ENCODE assay signal across 1 cellular context in genomic region chr2:214801068-214801467, GRCh38.
TF ChIP-seq lines count a peak whose summit lies in the region.

No MANE protein-coding gene starts in this region.

TF ChIP-seq in IMR-90, 13 proteins besides CTCF, POLR2A, EP300 and RAD21:
- no peak for TF ChIP-seq RCOR1 (IDR thresholded peaks at IDR 0.05; ENCODE audit: insufficient replicate concordance, low read length)
- TF ChIP-seq MAZ (IDR thresholded peaks at IDR 0.05; ENCODE audit: borderline replicate concordance, low read depth, low read length): no peak
- no peak for TF ChIP-seq FOS (IDR thresholded peaks at IDR 0.05; ENCODE audit: low read depth, low read length)
- TF ChIP-seq ELK1 (IDR thresholded peaks at IDR 0.05; ENCODE audit: borderline replicate concordance, low read depth, low read length): no peak
- no peak for TF ChIP-seq MXI1 (IDR thresholded peaks at IDR 0.05; ENCODE audit: borderline replicate concordance, low read depth, low read length)
- no peak for TF ChIP-seq MAFK (IDR thresholded peaks at IDR 0.05; ENCODE audit: low read depth, low read length)
- no peak for TF ChIP-seq CHD1 (IDR thresholded peaks at IDR 0.05; ENCODE audit: low read depth, low read length)
- TF ChIP-seq SMC3 (IDR thresholded peaks at IDR 0.05; ENCODE audit: low read depth, low read length): no peak
- no peak for TF ChIP-seq USF2 (IDR thresholded peaks at IDR 0.05; ENCODE audit: low read depth, low read length)
- TF ChIP-seq RFX5 (IDR thresholded peaks at IDR 0.05; ENCODE audit: low read depth, low read length): no peak
